In genomic region chr1:26745191-26745590, GRCh38 we compare ENCODE assay signal across 9 cellular contexts. TPM values are rescaled to one million over a fixed set of nuclear protein-coding genes. Genes with fewer than 3 reads are reported as not detected.
DNase-seq lines count a peak whose midpoint lies in the region; ATAC-seq and FAIRE-seq lines count a peak whose summit lies in the region.
"Had no signal": no experiment of that assay in that cellular context is flagged by ENCODE, and none has a peak within 500 bp of the region (broad histone marks: within the 10 kb centered on the region; RNA-seq: fewer than 3 reads in every experiment).

No MANE protein-coding gene starts in this region.

- peaks cover 24% of the 10 kb centered on the region for H3K36me3 Mint-ChIP-seq in effector memory CD8-positive, alpha-beta T cell (ENCODE audit: insufficient read depth)

- FAIRE-seq in GM19239 (lab: Jason Lieb, UNC) = peak; percentile 48

- no peaks in the 10 kb centered on the region for H3K27me3 ChIP-seq in SJSA1 (replicated peaks)
- no peaks in the 10 kb centered on the region for H3K27me3 ChIP-seq in skeletal muscle tissue (ENCODE audit: control insufficient read depth in 3 of 3, insufficient read depth in 3 of 3, low read length in 3 of 3)

- no peak overlapping the region for H3K9ac ChIP-seq in skeletal muscle tissue (ENCODE audit: low read depth in 1 of 3, low read length in 3 of 3)

- peaks cover 48 to 68% of the 10 kb centered on the region in 2 donors for H3K4me1 Mint-ChIP-seq in effector memory CD8-positive, alpha-beta T cell (ENCODE audit: low read depth in 2 of 2)

- H3K4me1 ChIP-seq in SJSA1 (replicated peaks) (peaks cover 23% of the 10 kb centered on the region), skeletal muscle tissue (ENCODE audit: control insufficient read depth in 3 of 3, insufficient read depth in 3 of 3, low read length in 3 of 3) (peaks cover 29 to 36% (median 32%) of the 10 kb centered on the region in 3 donors)

- H3K36me3 ChIP-seq in SJSA1 (peaks cover 88% of the 10 kb centered on the region), skeletal muscle tissue (ENCODE audit: control insufficient read depth in 3 of 3, insufficient read depth in 3 of 3, low read length in 3 of 3) (peaks cover 0 to 22% (median 16%) of the 10 kb centered on the region in 3 donors)

- peak overlapping the region in 1 of 2 donors; percentile 67 for H3K4me3 Mint-ChIP-seq in effector memory CD8-positive, alpha-beta T cell

- H3K27ac ChIP-seq in SJSA1 (peak overlapping the region; percentile 74; the same call in 1 of the 2 replicates), skeletal muscle tissue (ENCODE audit: low read depth, low read length) (peak overlapping the region; percentile 19)

- H3K27me3 Mint-ChIP-seq in effector memory CD8-positive, alpha-beta T cell = no peaks in the 10 kb centered on the region

- DNase-seq in GM19239 (ENCODE audit: insufficient read length, low spot score) = no peak
- DNase-seq in SJSA1 (ENCODE audit: low read depth in 1 of 2, low spot score in 2 of 2) = no peak
- DNase-seq in effector memory CD8-positive, alpha-beta T cell = no peak
- no peak for DNase-seq in amniotic stem cell (lab: John Stamatoyannopoulos, UW)
- DNase-seq in DMS53 (lab: John Stamatoyannopoulos, UW) = no peak
- no peak for DNase-seq in GDM1 (lab: John Stamatoyannopoulos, UW)
- DNase-seq: activated CD4-positive, CD25-positive, alpha-beta regulatory T cell; cerebellar nuclear complex had no signal

- H3K9me3 Mint-ChIP-seq in effector memory CD8-positive, alpha-beta T cell = no peaks in the 10 kb centered on the region

- ATAC-seq in effector memory CD8-positive, alpha-beta T cell (replicated peaks) = no peak

- H3K4me3 ChIP-seq in SJSA1 (no peak overlapping the region), skeletal muscle tissue (ENCODE audit: low read length in 3 of 3) (no peak overlapping the region)

- peak overlapping the region; percentile 77 to 91 for H3K27ac Mint-ChIP-seq in effector memory CD8-positive, alpha-beta T cell

- H3K9me3 ChIP-seq in SJSA1 (replicated peaks) (no peaks in the 10 kb centered on the region), skeletal muscle tissue (ENCODE audit: control insufficient read depth in 3 of 3, low read length in 3 of 3) (no peaks in the 10 kb centered on the region)

RNA-seq across cellular contexts. Expression of gene PIGV, which starts 42.6 kb away (rescaled TPM):
- 10.2 and 21.3 TPM in 2 replicates for total RNA-seq in SJSA1 (2014; rRNA removed; shearing (Covaris generic))
- total RNA-seq in skeletal muscle tissue = 5.2 TPM

RNA-seq across cellular contexts. Expression of gene ARID1A, which starts 49.4 kb away (rescaled TPM):
- total RNA-seq in SJSA1 (2014; rRNA removed; shearing (Covaris generic)) = 22.2 and 23.4 TPM in 2 replicates
- 18.8 TPM for total RNA-seq in skeletal muscle tissue
